Comparison of ENCODE assay signal across 8 cellular contexts in the genomic region with DNA sequence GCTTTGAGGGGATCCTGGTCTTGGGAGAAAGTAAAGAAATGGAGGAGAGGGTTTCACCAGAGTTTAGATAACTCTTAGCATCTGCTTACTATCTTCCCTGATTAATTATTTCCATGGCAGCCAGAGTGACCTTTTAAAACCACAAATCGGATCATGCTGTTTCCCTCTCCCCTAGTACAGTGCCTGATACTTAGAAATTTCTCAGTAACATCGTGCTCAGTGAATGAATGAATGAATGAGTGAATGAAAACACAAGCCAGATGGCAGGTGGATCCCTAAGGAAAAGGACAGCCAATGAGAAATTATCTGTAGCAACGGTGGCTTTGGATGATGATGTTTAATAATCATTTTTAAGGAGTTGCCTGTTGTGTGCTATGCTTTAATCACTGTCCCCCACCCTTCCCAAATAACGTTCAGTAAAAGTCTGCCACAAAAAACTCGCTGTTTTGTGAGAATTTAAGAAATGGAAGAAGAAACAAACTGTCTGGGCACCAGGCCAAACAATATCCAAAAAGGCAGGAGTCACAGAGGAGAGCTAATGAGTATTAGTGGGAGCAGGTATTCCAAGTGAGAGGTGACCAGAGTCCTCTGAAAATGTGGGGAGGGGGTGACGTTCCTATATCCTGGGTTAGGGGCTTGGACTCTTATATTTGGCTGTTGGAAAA. TPM values are rescaled to one million over a fixed set of nuclear protein-coding genes. Genes with fewer than 3 reads are reported as not detected.
DNase-seq lines count a peak whose midpoint lies in the region; ATAC-seq and TF ChIP-seq lines count a peak whose summit lies in the region.

No MANE protein-coding gene starts in this region.

- peak overlapping the region; percentile 89 for H3K4me3 Mint-ChIP-seq in central memory CD8-positive, alpha-beta T cell

- no peak for ATAC-seq in DND-41 (ENCODE audit: insufficient read depth, low read depth)
- no peak for ATAC-seq in central memory CD8-positive, alpha-beta T cell (replicated peaks; ENCODE audit: extremely low read depth, poor library complexity, severe bottlenecking)
- ATAC-seq in left colon: no peak

- DNase-seq in DND-41 (no peak), M059J (ENCODE audit: low read depth) (peak; percentile 18), hypothalamus (lab: John Stamatoyannopoulos, UW) (no peak), left colon (no peak), AG20443 (ENCODE audit: low spot score) (no peak), OCI-M2 (lab: John Stamatoyannopoulos, UW; ENCODE audit: unreplicated experiment) (no peak)
- DNase-seq in central memory CD8-positive, alpha-beta T cell (ENCODE audit: low spot score in 2 of 2): no peak

- H3K27ac Mint-ChIP-seq in central memory CD8-positive, alpha-beta T cell (ENCODE audit: low read depth): peak overlapping the region; percentile 96

- H3K27me3 ChIP-seq in DND-41 (ENCODE audit: insufficient read depth, low read length, poor library complexity) (no peaks in the 10 kb centered on the region), parathyroid adenoma (ENCODE audit: control insufficient read depth, insufficient read depth, low read length) (no peaks in the 10 kb centered on the region)

- H3K36me3 ChIP-seq in DND-41 (ENCODE audit: insufficient read depth, low read length): no peaks in the 10 kb centered on the region; the same call in 1 of the 2 replicates
- no peaks in the 10 kb centered on the region for H3K36me3 ChIP-seq in parathyroid adenoma (ENCODE audit: control insufficient read depth, insufficient read depth, low read length)

- peaks cover 32% of the 10 kb centered on the region for H3K79me2 ChIP-seq in DND-41 (ENCODE audit: insufficient read depth, low read length)
- H3K79me2 ChIP-seq in parathyroid adenoma: peaks cover 3% of the 10 kb centered on the region

- H3K36me3 Mint-ChIP-seq in central memory CD8-positive, alpha-beta T cell (ENCODE audit: insufficient read depth): peaks cover 34% of the 10 kb centered on the region

- no peaks in the 10 kb centered on the region for H3K9me3 Mint-ChIP-seq in central memory CD8-positive, alpha-beta T cell

- no peaks in the 10 kb centered on the region for H3K9me3 ChIP-seq in DND-41 (ENCODE audit: insufficient read depth, low read length, severe bottlenecking)
- H3K9me3 ChIP-seq in parathyroid adenoma (ENCODE audit: control insufficient read depth, low read length): no peaks in the 10 kb centered on the region

- intact Hi-C loops in left colon (cut with DNase I, micrococcal nuclease): no loop called here

- H3K27me3 Mint-ChIP-seq in central memory CD8-positive, alpha-beta T cell: no peaks in the 10 kb centered on the region

- peak overlapping the region in 1 of 2 experiments; percentile 52; a peak in 2 of 4 replicates for H3K4me3 ChIP-seq in DND-41 (ENCODE audit: low read depth in 1 of 2, low read length in 2 of 2)
- peak overlapping the region; percentile 76 for H3K4me3 ChIP-seq in parathyroid adenoma (ENCODE audit: low read depth, low read length)

- H3K4me1 ChIP-seq in DND-41 (ENCODE audit: insufficient read depth, low read length): peaks cover 23% of the 10 kb centered on the region
- no peaks in the 10 kb centered on the region for H3K4me1 ChIP-seq in parathyroid adenoma

- H3K9ac ChIP-seq in DND-41 (ENCODE audit: low read depth, low read length) (no peak overlapping the region), parathyroid adenoma (no peak overlapping the region)

- peak overlapping the region; percentile 87 for H3K4me2 ChIP-seq in DND-41 (ENCODE audit: insufficient read depth, low read length)
- peak overlapping the region; percentile 87 for H3K4me2 ChIP-seq in parathyroid adenoma (ENCODE audit: low read length)

- peaks cover 43% of the 10 kb centered on the region for H3K4me1 Mint-ChIP-seq in central memory CD8-positive, alpha-beta T cell

- no peak overlapping the region for H3K27ac ChIP-seq in DND-41 (ENCODE audit: low read length)
- H3K27ac ChIP-seq in parathyroid adenoma: no peak overlapping the region

- TF ChIP-seq CTCF in DND-41 (IDR thresholded peaks at IDR 0.05; ENCODE audit: borderline replicate concordance, extremely low read depth, low read length, poor library complexity, severe bottlenecking): no peak
- TF ChIP-seq CTCF in parathyroid adenoma (IDR thresholded peaks at IDR 0.05): no peak

- peak overlapping the region; percentile 57 for H2AFZ ChIP-seq in DND-41 (ENCODE audit: low read depth, low read length)
- no peak overlapping the region for H2AFZ ChIP-seq in parathyroid adenoma

- H4K20me1 ChIP-seq in DND-41 (ENCODE audit: insufficient read depth, low read length): no peaks in the 10 kb centered on the region

RNA-seq across cellular contexts. Expression of a gene that starts 0.7 kb away (rescaled TPM):
- 33.1 and 35.4 TPM in 2 replicates for total RNA-seq in M059J (2014; rRNA removed; shearing (Covaris generic))
- 10 to 100 TPM; 23.9 to 27.2 TPM for total RNA-seq in left colon

RNA-seq across cellular contexts. Expression of a gene that starts 55.7 kb away (rescaled TPM):
- 2.8 and 11.1 TPM in 2 replicates for total RNA-seq in M059J (2014; rRNA removed; shearing (Covaris generic))
- total RNA-seq in left colon: 1 to 10 TPM; 3.7 to 5.7 TPM
